ENCODE assay signal across 20 cellular contexts in the genomic region with DNA sequence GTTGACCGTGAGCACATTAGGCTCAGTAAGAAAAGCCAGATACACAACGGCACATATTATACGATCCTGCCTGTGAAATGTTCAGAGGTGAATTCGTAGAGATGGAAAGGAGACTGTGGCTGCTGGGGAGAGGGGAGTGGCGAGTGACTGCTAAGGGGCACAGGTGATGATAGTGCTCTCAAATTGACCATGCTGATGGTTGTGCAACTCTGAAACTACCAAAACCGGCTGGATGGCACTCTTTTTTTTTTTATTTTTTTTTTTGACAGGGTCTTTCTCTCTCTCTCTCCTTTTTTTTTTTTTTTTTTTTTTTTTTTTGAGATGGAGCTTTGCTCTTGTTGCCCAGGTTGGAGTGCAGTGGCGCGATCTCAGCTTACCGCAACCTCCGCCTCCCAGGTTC. TPM values are rescaled to one million over a fixed set of nuclear protein-coding genes. Genes with fewer than 3 reads are reported as not detected.
"Had no signal": no experiment of that assay in that cellular context is flagged by ENCODE, and none has a peak within 500 bp of the region (broad histone marks: within the 10 kb centered on the region; RNA-seq: fewer than 3 reads in every experiment).

No MANE protein-coding gene starts in this region.

- H3K27ac ChIP-seq: dorsolateral prefrontal cortex, left lung, lower lobe of right lung, psoas muscle, right lobe of liver, tibial artery, upper lobe of right lung, vagina had no signal

- H3K4me3 ChIP-seq: dorsolateral prefrontal cortex, left lung, lower lobe of right lung, psoas muscle, right lobe of liver, tibial artery, upper lobe of right lung, vagina had no signal

- H3K4me3 Mint-ChIP-seq: immature natural killer cell; memory B cell; natural killer cell treated with Interleukin-12 subunit alpha and Interleukin-12 subunit beta and Interleukin-15 and Interleukin-18, amount 100 ng/mL, for 72 hours; stimulated activated effector memory CD8-positive, alpha-beta T cell treated with anti-CD3 and anti-CD28 coated beads, Interleukin-12 subunit alpha, Interleukin-12 subunit beta, amount 100 ng/mL, for 72 hours; stimulated activated naive CD8-positive, alpha-beta T cell treated with anti-CD3 and anti-CD28 coated beads, Interleukin-15, Interleukin-2, amounts not matched to agents 100 ng/mL and 50 ng/mL, for 24 hours had no signal

- H3K9me3 ChIP-seq: left lung, lower lobe of right lung, psoas muscle, right lobe of liver, tibial artery, upper lobe of right lung, vagina had no signal

- H3K4me1 Mint-ChIP-seq: immature natural killer cell; stimulated activated effector memory CD8-positive, alpha-beta T cell treated with anti-CD3 and anti-CD28 coated beads, Interleukin-12 subunit alpha, Interleukin-12 subunit beta, amount 100 ng/mL, for 72 hours had no signal

- DNase-seq: cortex of kidney; dorsolateral prefrontal cortex; effector CD8-positive, alpha-beta T cell; immature natural killer cell; lower lobe of right lung; midbrain; psoas muscle; retina; right lobe of liver; stimulated activated CD4-positive, alpha-beta T cell treated with anti-CD3 and anti-CD28 coated beads, Interleukin-4, amount 100 ng/mL, for 1 hour; stimulated activated CD8-positive, alpha-beta memory T cell treated with anti-CD3 and anti-CD28 coated beads, Interleukin-4, amount 100 ng/mL, for 48 hours; tibial artery; upper lobe of right lung had no signal

- ATAC-seq: esophagus mucosa; left lung; lower lobe of right lung; natural killer cell treated with Interleukin-12 subunit alpha and Interleukin-12 subunit beta and Interleukin-15 and Interleukin-18, amount 100 ng/mL, for 72 hours; psoas muscle; right lobe of liver; stimulated activated effector memory CD8-positive, alpha-beta T cell treated with anti-CD3 and anti-CD28 coated beads, Interleukin-12 subunit alpha, Interleukin-12 subunit beta, amount 100 ng/mL, for 72 hours; upper lobe of right lung had no signal

- H3K27ac Mint-ChIP-seq: immature natural killer cell; memory B cell; natural killer cell treated with Interleukin-12 subunit alpha and Interleukin-12 subunit beta and Interleukin-15 and Interleukin-18, amount 100 ng/mL, for 72 hours; stimulated activated effector memory CD8-positive, alpha-beta T cell treated with anti-CD3 and anti-CD28 coated beads, Interleukin-12 subunit alpha, Interleukin-12 subunit beta, amount 100 ng/mL, for 72 hours; stimulated activated naive CD8-positive, alpha-beta T cell treated with anti-CD3 and anti-CD28 coated beads, Interleukin-15, Interleukin-2, amounts not matched to agents 100 ng/mL and 50 ng/mL, for 24 hours had no signal

- H3K36me3 Mint-ChIP-seq: immature natural killer cell; natural killer cell treated with Interleukin-12 subunit alpha and Interleukin-12 subunit beta and Interleukin-15 and Interleukin-18, amount 100 ng/mL, for 72 hours; stimulated activated effector memory CD8-positive, alpha-beta T cell treated with anti-CD3 and anti-CD28 coated beads, Interleukin-12 subunit alpha, Interleukin-12 subunit beta, amount 100 ng/mL, for 72 hours had no signal

- H3K27me3 ChIP-seq: right lobe of liver, upper lobe of right lung, vagina had no signal

- H3K9me3 Mint-ChIP-seq: natural killer cell treated with Interleukin-12 subunit alpha and Interleukin-12 subunit beta and Interleukin-15 and Interleukin-18, amount 100 ng/mL, for 72 hours; stimulated activated effector memory CD8-positive, alpha-beta T cell treated with anti-CD3 and anti-CD28 coated beads, Interleukin-12 subunit alpha, Interleukin-12 subunit beta, amount 100 ng/mL, for 72 hours; stimulated activated naive CD8-positive, alpha-beta T cell treated with anti-CD3 and anti-CD28 coated beads, Interleukin-15, Interleukin-2, amounts not matched to agents 100 ng/mL and 50 ng/mL, for 24 hours had no signal

- H3K36me3 ChIP-seq: left lung, lower lobe of right lung, right lobe of liver, tibial artery, upper lobe of right lung, vagina had no signal

RNA-seq across cellular contexts. Expression of gene SEC14L5, which starts 8.1 kb away (rescaled TPM):
- total RNA-seq: natural killer cell treated with Interleukin-12 subunit alpha and Interleukin-12 subunit beta and Interleukin-15 and Interleukin-18, amount 100 ng/mL, for 72 hours had no signal
- polyA plus RNA-seq: immature natural killer cell had no signal

RNA-seq across cellular contexts. Expression of gene PPL, which starts 13.0 kb away (rescaled TPM):
- total RNA-seq: natural killer cell treated with Interleukin-12 subunit alpha and Interleukin-12 subunit beta and Interleukin-15 and Interleukin-18, amount 100 ng/mL, for 72 hours had no signal
